29 cellular contexts compared by ENCODE assay signal in genomic region chr20:62248890-62249560, GRCh38. TPM values are rescaled to one million over a fixed set of nuclear protein-coding genes. Genes with fewer than 3 reads are reported as not detected.
"Had no signal": no experiment of that assay in that cellular context is flagged by ENCODE, and none has a peak within 500 bp of the region (broad histone marks: within the 10 kb centered on the region; RNA-seq: fewer than 3 reads in every experiment).

No MANE protein-coding gene starts in this region.

- DNase-seq: activated CD4-positive, alpha-beta T cell treated with anti-CD3 and anti-CD28 coated beads for 4 hours; activated CD4-positive, alpha-beta T cell treated with anti-CD3 and anti-CD28 coated beads, Interleukin-2, amount 50 U/mL, for 4 hours; activated effector memory CD4-positive, alpha-beta T cell treated with anti-CD3 and anti-CD28 coated beads, Interleukin-2, amount 50 U/mL, for 16 hours; activated naive CD4-positive, alpha-beta T cell treated with anti-CD3 and anti-CD28 coated beads for 36 hours; activated naive CD8-positive, alpha-beta T cell treated with anti-CD3 and anti-CD28 coated beads, Interleukin-2, amount 10 ng/mL, durations not matched to agents 7 days and 5 days; activated T-cell treated with anti-CD3 and anti-CD28 coated beads for 4 hours; cerebellar nuclear complex; colonic mucosa; effector memory CD8-positive, alpha-beta T cell; erythroblast; gastrocnemius medialis; glutamatergic neuron; hippocampal formation; left cardiac atrium; mammary epithelial cell; midbrain; naive thymus-derived CD8-positive, alpha-beta T cell; spleen; stimulated activated naive CD8-positive, alpha-beta T cell treated with anti-CD3 and anti-CD28 coated beads, Interleukin-15, Interleukin-2, amounts not matched to agents 100 U/mL and 50 U/mL, for 24 hours; testis; transverse colon had no signal

- H3K4me1 ChIP-seq: colonic mucosa had no signal

- H2AFZ ChIP-seq: neural progenitor cell had no signal

- H3K4me2 ChIP-seq: neural progenitor cell had no signal

- H3K9ac ChIP-seq: neural progenitor cell had no signal

- H3K9me3 ChIP-seq: ascending aorta, colonic mucosa, gastrocnemius medialis, right atrium auricular region, spleen, testis, transverse colon had no signal

- H3K27ac ChIP-seq: cardiac muscle cell, colonic mucosa, neural progenitor cell, right atrium auricular region, spleen, testis, transverse colon had no signal

- H3K4me3 ChIP-seq: ascending aorta, cardiac muscle cell, colonic mucosa, gastrocnemius medialis, neural progenitor cell, right atrium auricular region, spleen, testis, transverse colon had no signal

- H3K27me3 ChIP-seq: ascending aorta, cardiac muscle cell, colonic mucosa, gastrocnemius medialis, neural progenitor cell, right atrium auricular region, spleen, testis, transverse colon had no signal

- H3K36me3 ChIP-seq: ascending aorta, cardiac muscle cell, colonic mucosa, gastrocnemius medialis, neural progenitor cell, right atrium auricular region, transverse colon had no signal

- ATAC-seq: effector memory CD8-positive, alpha-beta T cell; gastrocnemius medialis; left cardiac atrium; naive thymus-derived CD8-positive, alpha-beta T cell; stimulated activated naive CD8-positive, alpha-beta T cell treated with anti-CD3 and anti-CD28 coated beads, Interleukin-15, Interleukin-2, amounts not matched to agents 100 U/mL and 50 U/mL, for 24 hours had no signal

RNA-seq across cellular contexts. Expression of gene HRH3, which starts 28.9 kb away (rescaled TPM):
- total RNA-seq: activated naive CD4-positive, alpha-beta T cell treated with anti-CD3 and anti-CD28 coated beads for 36 hours; activated naive CD8-positive, alpha-beta T cell treated with anti-CD3 and anti-CD28 coated beads, Interleukin-2, amount 10 ng/mL, durations not matched to agents 7 days and 5 days; activated T-helper 1 cell treated with anti-CD3 and anti-CD28 coated beads, Interleukin-12 subunit alpha, Interleukin-12 subunit beta, Interleukin-2, Interleukin-4 antibody, amounts not matched to agents 30 ng/mL and 10 ng/mL and 1 ng/mL, durations not matched to agents 14 hours and 24 hours and 36 hours; cardiac muscle cell; colonic mucosa; gastrocnemius medialis; left cardiac atrium; liver; mammary epithelial cell; naive thymus-derived CD8-positive, alpha-beta T cell; omental fat pad; pulmonary artery endothelial cell; right atrium auricular region; spleen; transverse colon had no signal
